ENCODE assay signal across 2 cellular contexts in genomic region chr22:38788417-38788816, GRCh38.
TF ChIP-seq lines count a peak whose summit lies in the region.

No MANE protein-coding gene starts in this region.

TF ChIP-seq in endothelial cell of umbilical vein, 7 proteins besides CTCF, POLR2A, EP300 and RAD21:
- TF ChIP-seq MYC (IDR thresholded peaks at IDR 0.05; ENCODE audit: low read depth, low read length) (no peak), GATA2 (IDR thresholded peaks at IDR 0.05; ENCODE audit: insufficient read depth, insufficient read length, low read depth, low read length) (no peak), POLR2AphosphoS5 (IDR thresholded peaks at IDR 0.05; ENCODE audit: insufficient read depth, low read depth, low read length) (no peak)

TF ChIP-seq in WTC11, 78 proteins besides CTCF, POLR2A, EP300 and RAD21:
- no peak for TF ChIP-seq GTF2I (CRISPR knock-in tag; conservative IDR thresholded peaks at IDR 0.05)
- TF ChIP-seq MAX (CRISPR knock-in tag; IDR thresholded peaks at IDR 0.05): no peak
- TF ChIP-seq, protein P1, sequence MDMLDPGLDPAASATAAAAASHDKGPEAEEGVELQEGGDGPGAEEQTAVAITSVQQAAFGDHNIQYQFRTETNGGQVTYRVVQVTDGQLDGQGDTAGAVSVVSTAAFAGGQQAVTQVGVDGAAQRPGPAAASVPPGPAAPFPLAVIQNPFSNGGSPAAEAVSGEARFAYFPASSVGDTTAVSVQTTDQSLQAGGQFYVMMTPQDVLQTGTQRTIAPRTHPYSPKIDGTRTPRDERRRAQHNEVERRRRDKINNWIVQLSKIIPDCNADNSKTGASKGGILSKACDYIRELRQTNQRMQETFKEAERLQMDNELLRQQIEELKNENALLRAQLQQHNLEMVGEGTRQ (CRISPR knock-in tag; IDR thresholded peaks at IDR 0.05): no peak
- TF ChIP-seq SMAD3 (CRISPR knock-in tag; IDR thresholded peaks at IDR 0.05; ENCODE audit: borderline replicate concordance): no peak
- no peak for TF ChIP-seq GABPB1 (CRISPR knock-in tag; IDR thresholded peaks at IDR 0.05)
- TF ChIP-seq ERG (CRISPR knock-in tag; IDR thresholded peaks at IDR 0.05): no peak
- no peak for TF ChIP-seq RELA (CRISPR knock-in tag; IDR thresholded peaks at IDR 0.05; ENCODE audit: borderline replicate concordance)
- TF ChIP-seq E2F4 (CRISPR knock-in tag; IDR thresholded peaks at IDR 0.05; ENCODE audit: borderline replicate concordance, low read depth): no peak
- TF ChIP-seq ESRRA (CRISPR knock-in tag; IDR thresholded peaks at IDR 0.05; ENCODE audit: borderline replicate concordance): no peak
